Comparison of ENCODE assay signal across 8 cellular contexts in the genomic region with DNA sequence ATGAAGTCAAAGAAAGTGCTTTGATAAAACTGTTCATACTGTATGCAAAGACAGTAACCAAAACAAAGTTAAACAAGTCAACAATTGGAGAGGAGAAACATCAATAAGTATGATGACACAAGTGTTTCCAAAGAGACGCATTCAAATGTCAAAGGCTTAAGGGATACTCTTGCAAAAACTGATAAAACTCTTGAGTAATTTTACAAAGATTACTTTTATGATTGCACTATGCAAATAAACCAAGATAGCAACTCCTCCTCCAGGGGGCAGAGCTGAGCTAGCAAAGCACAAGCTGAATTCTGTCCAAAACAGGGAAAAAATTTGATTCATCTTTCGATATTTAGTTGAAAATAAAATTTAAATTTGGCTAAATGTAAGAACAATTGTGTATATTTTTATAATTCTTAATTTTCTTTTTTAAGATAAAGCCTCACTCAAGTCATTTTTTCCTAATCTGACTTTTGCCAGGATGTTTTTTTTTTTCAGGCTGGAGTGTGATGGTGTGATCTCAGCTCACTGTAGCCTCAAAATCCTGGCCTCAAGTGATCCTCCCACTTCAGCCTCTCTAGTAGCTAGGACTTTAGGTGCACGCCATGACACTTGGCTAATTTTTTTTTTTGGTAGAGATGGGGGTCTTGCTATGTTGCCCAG.
DNase-seq lines count a peak whose midpoint lies in the region; ATAC-seq, FAIRE-seq and TF ChIP-seq lines count a peak whose summit lies in the region.

No MANE protein-coding gene starts in this region.

- H3K27me3 ChIP-seq in mammary epithelial cell (ENCODE audit: insufficient read depth, low read length) = no peaks in the 10 kb centered on the region
- H3K27me3 ChIP-seq in lower lobe of right lung (ENCODE audit: low read depth) = no peaks in the 10 kb centered on the region
- no peaks in the 10 kb centered on the region for H3K27me3 ChIP-seq in stomach

- ATAC-seq in A549 (peak in 1 of 2 experiments; percentile 62; a peak in 3 of 6 replicates), HG03442 (IDR thresholded peaks at IDR 0.05; ENCODE audit: unreplicated experiment) (peak; percentile 74), T-cell (replicated peaks in 1 of 4) (no peak), lower lobe of right lung (no peak), GM19023 (IDR thresholded peaks at IDR 0.05; ENCODE audit: unreplicated experiment) (no peak)

- CTCF ChIA-PET in A549 (lab: Yijun Ruan, JAX) = interaction anchor here (0.6 to 1.6 kb wide), 3 partner anchors 53 to 1422 kb away, joined by 3 to 10 read pairs (median 3); no protein-coding TSS in a partner anchor
- CTCF ChIA-PET in T-cell (lab: Charles Lee) = interaction anchor here (0.7 to 1.4 kb wide), 6 partner anchors 9 to 145 kb away, joined by 3 to 6 read pairs (median 4); no protein-coding TSS in a partner anchor
- CTCF ChIA-PET in mammary epithelial cell (lab: Charles Lee; ENCODE audit: low non-redundant PET) = interaction anchor here (0.6 to 0.8 kb wide), 5 partner anchors 9 to 477 kb away, joined by 3 to 7 read pairs (median 3); no protein-coding TSS in a partner anchor

- H3K36me3 Mint-ChIP-seq in T-cell = no peaks in the 10 kb centered on the region

- H3K4me3 Mint-ChIP-seq in T-cell = no peak overlapping the region

- no peak overlapping the region for H3K4me3 ChIP-seq in A549
- H3K4me3 ChIP-seq in GM12864 (ENCODE audit: low read depth, low read length) = no peak overlapping the region
- H3K4me3 ChIP-seq in mammary epithelial cell (replicated peaks in 1 of 3; ENCODE audit: insufficient read depth in 1 of 3, low read depth in 2 of 3, low read length in 3 of 3) = no peak overlapping the region
- no peak overlapping the region for H3K4me3 ChIP-seq in lower lobe of right lung
- H3K4me3 ChIP-seq in stomach = no peak overlapping the region

- TF ChIP-seq POLR2A in A549 (IDR thresholded peaks at IDR 0.05; ENCODE audit: low read length) = no peak
- TF ChIP-seq POLR2A in stomach (IDR thresholded peaks at IDR 0.05) = no peak

- no peaks in the 10 kb centered on the region for H3K79me2 ChIP-seq in mammary epithelial cell (ENCODE audit: insufficient read depth, low read length)

- no peak for TF ChIP-seq EP300 in A549 (IDR thresholded peaks at IDR 0.05)
- TF ChIP-seq EP300 in stomach (IDR thresholded peaks at IDR 0.05) = no peak

- H3K4me2 ChIP-seq in A549 (no peak overlapping the region), mammary epithelial cell (ENCODE audit: insufficient read depth, low read depth, low read length) (no peak overlapping the region)

- H2AFZ ChIP-seq in mammary epithelial cell (ENCODE audit: low read depth, low read length) = no peak overlapping the region

- peak; percentile 4 to 47 for DNase-seq in A549 (ENCODE audit: low read depth in 1 of 2, low spot score in 1 of 2)
- peak; percentile 12 for DNase-seq in GM12864 (ENCODE audit: low read depth)
- peak in 25 of 34 experiments; percentile 1 to 50 (median 28) for DNase-seq in T-cell
- DNase-seq in mammary epithelial cell = peak; percentile 32
- peak; percentile 49 for DNase-seq in lower lobe of right lung
- DNase-seq in stomach = peak; percentile 29

- peak; percentile 51 for TF ChIP-seq CTCF in A549 (IDR thresholded peaks at IDR 0.05)
- TF ChIP-seq CTCF in GM12864 (IDR thresholded peaks at IDR 0.05; ENCODE audit: low read depth, low read length, missing control alignments) = peak; percentile 70
- peak; percentile 77 to 87 for TF ChIP-seq CTCF in mammary epithelial cell (conservative IDR thresholded peaks at IDR 0.05 in 1 of 2, IDR thresholded peaks at IDR 0.05 in 1 of 2; ENCODE audit: extremely low read depth in 1 of 2, insufficient read depth in 1 of 2, low read depth in 1 of 2, low read length in 2 of 2)
- peak; percentile 60 for TF ChIP-seq CTCF in lower lobe of right lung (IDR thresholded peaks at IDR 0.05)
- peak in 2 of 7 experiments; percentile 28 to 41 for TF ChIP-seq CTCF in stomach (IDR thresholded peaks at IDR 0.05)

- H3K36me3 ChIP-seq in mammary epithelial cell (ENCODE audit: insufficient read depth, low read length) (no peaks in the 10 kb centered on the region), lower lobe of right lung (no peaks in the 10 kb centered on the region), stomach (no peaks in the 10 kb centered on the region)

- POLR2A ChIA-PET in A549 (lab: Yijun Ruan, JAX) = no interaction called here
- POLR2A ChIA-PET in T-cell (lab: Charles Lee) = interaction anchor here in 1 of 2 donors (0.6 kb wide), 1 partner anchor 17 kb away, joined by 3 read pairs; no protein-coding TSS in a partner anchor

- H3K27ac Mint-ChIP-seq in T-cell = no peak overlapping the region

- H3K4me1 Mint-ChIP-seq in T-cell = no peaks in the 10 kb centered on the region

- H4K20me1 ChIP-seq in mammary epithelial cell (ENCODE audit: insufficient read depth, low read length) = no peaks in the 10 kb centered on the region

- intact Hi-C loops in mammary epithelial cell (cut with micrococcal nuclease) = loop anchor here (1.0 kb wide), 1 partner anchor 53 kb away; no protein-coding TSS in a partner anchor
- intact Hi-C loops in lower lobe of right lung (cut with DNase I) = no loop called here
- intact Hi-C loops in stomach (cut with DNase I; ENCODE audit: low total_unique reads) = no loop called here

- H3K9me3 Mint-ChIP-seq in T-cell = no peaks in the 10 kb centered on the region

- dilution Hi-C loops in mammary epithelial cell (cut with HindIII; ENCODE audit: low sequenced_read_pairs) = no loop called here

- no TSS peak for BruUV-seq in mammary epithelial cell (replicated peaks; lab: Mats Ljungman, UMichigan)

- no peaks in the 10 kb centered on the region for H3K9me3 ChIP-seq in A549
- H3K9me3 ChIP-seq in mammary epithelial cell (replicated peaks; ENCODE audit: insufficient read depth, low read length) = no peaks in the 10 kb centered on the region
- H3K9me3 ChIP-seq in lower lobe of right lung = no peaks in the 10 kb centered on the region
- no peaks in the 10 kb centered on the region for H3K9me3 ChIP-seq in stomach

- in situ Hi-C loops in mammary epithelial cell (cut with MboI; ENCODE audit: low sequenced_read_pairs in 2 of 2) = no loop called here

- peak in 1 of 2 experiments; percentile 38; a peak in 1 of 5 replicates for TF ChIP-seq RAD21 in A549 (conservative IDR thresholded peaks at IDR 0.05 in 1 of 2, IDR thresholded peaks at IDR 0.05 in 1 of 2)

- FAIRE-seq in A549 (lab: Jason Lieb, UNC) = no peak

- H3K4me1 ChIP-seq in A549 (no peaks in the 10 kb centered on the region), mammary epithelial cell (ENCODE audit: insufficient read depth, low read length) (peaks cover 9% of the 10 kb centered on the region), lower lobe of right lung (no peaks in the 10 kb centered on the region), stomach (no peaks in the 10 kb centered on the region)

- WGBS in A549 (ENCODE audit: missing lambda C conversion rate) = 2% methylated on average over 3 of the region's 3 CpGs
- 26% methylated on average over 3 of the region's 3 CpGs for WGBS in mammary epithelial cell (ENCODE audit: low coverage, missing lambda C conversion rate)
- WGBS in stomach, 5 donors = 49 to 63% (median 54%) methylated on average over 3 of the region's 3 CpGs

- H3K27ac ChIP-seq in A549 = no peak overlapping the region
- no peak overlapping the region for H3K27ac ChIP-seq in mammary epithelial cell (ENCODE audit: insufficient read depth, low read depth, low read length)
- no peak overlapping the region for H3K27ac ChIP-seq in lower lobe of right lung
- H3K27ac ChIP-seq in stomach = no peak overlapping the region

- peaks cover 3 to 7% of the 10 kb centered on the region in 2 donors for H3K27me3 Mint-ChIP-seq in T-cell

- no peak overlapping the region for H3K9ac ChIP-seq in mammary epithelial cell (ENCODE audit: insufficient read depth, low read length)

TF ChIP-seq in A549, 52 proteins besides CTCF, POLR2A, EP300 and RAD21:
- no peak for TF ChIP-seq PHF8 (IDR thresholded peaks at IDR 0.05; ENCODE audit: borderline replicate concordance, low read depth)
- no peak for TF ChIP-seq RARB (CRISPR knock-in tag; IDR thresholded peaks at IDR 0.05)
- TF ChIP-seq SMC3 (IDR thresholded peaks at IDR 0.05) = 0 out of 3 replicates have a peak, but pooled peaks have one; percentile 16
- no peak for TF ChIP-seq CBX8 (IDR thresholded peaks at IDR 0.05)
